In the genomic region with DNA sequence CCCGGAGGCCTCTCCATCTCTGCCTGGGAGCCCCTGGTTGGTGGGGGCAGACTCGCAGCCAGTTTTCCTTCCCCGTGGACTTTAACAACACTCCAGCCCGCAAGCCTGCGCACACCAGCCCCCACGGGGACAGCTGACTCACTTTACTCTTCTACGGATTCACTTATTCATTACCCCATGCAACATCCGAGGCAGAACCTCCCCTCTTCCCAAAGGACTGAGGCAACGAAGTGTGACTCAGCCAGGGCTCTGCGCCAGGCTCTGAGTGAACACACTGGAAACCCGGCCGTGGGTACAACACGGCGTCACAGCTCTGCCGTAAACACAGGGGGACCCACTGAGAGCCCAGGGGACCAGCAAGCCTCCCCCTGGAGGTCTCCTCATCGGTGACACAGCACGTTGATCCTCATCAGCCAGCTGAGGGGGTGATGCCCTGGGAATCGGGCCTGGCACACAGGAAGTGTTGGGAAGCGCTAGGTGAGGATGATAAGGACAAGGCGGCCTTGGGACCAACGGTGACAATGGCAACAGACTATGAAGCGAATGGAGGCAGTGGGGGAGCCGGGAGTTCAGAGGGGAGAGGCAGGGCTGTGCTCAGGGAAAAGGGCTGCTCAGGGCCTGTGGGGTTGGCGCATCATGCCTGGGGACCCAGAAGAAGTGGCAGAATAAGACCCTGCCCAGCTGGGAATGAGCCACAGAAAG, we compare ENCODE assay signal across 8 cellular contexts. TPM values are rescaled to one million over a fixed set of nuclear protein-coding genes. Genes with fewer than 3 reads are reported as not detected.
DNase-seq lines count a peak whose midpoint lies in the region; ATAC-seq and TF ChIP-seq lines count a peak whose summit lies in the region.

No MANE protein-coding gene starts in this region.

- H3K9me3 Mint-ChIP-seq in central memory CD8-positive, alpha-beta T cell: no peaks in the 10 kb centered on the region

- H3K27ac ChIP-seq in substantia nigra (ENCODE audit: low read depth, low read length, poor library complexity, severe bottlenecking): peak overlapping the region; percentile 2

- peaks cover 19% of the 10 kb centered on the region for H3K36me3 Mint-ChIP-seq in central memory CD8-positive, alpha-beta T cell (ENCODE audit: insufficient read depth)

- ATAC-seq in SK-N-SH treated with all-trans-retinoic acid at 6 μM for 48 hours: peak; percentile 84
- no peak for ATAC-seq in central memory CD8-positive, alpha-beta T cell (replicated peaks; ENCODE audit: extremely low read depth, poor library complexity, severe bottlenecking)
- no peak for ATAC-seq in GM18505 (IDR thresholded peaks at IDR 0.05; ENCODE audit: unreplicated experiment)

- DNase-seq in DMS79 (lab: John Stamatoyannopoulos, UW) (peak; percentile 20), DMS79 treated with DMSO at 0.1 percent for 48 hours (lab: John Stamatoyannopoulos, UW) (no peak), lung microvascular endothelial cell (ENCODE audit: low read depth in 2 of 2) (peak; percentile 87 to 94), substantia nigra (lab: John Stamatoyannopoulos, UW) (peak in 31 of 49 donors; percentile 13 to 87 (median 48)), NCI-H1417 (lab: John Stamatoyannopoulos, UW) (no peak)
- DNase-seq in central memory CD8-positive, alpha-beta T cell (ENCODE audit: low spot score in 2 of 2): no peak

- H3K27ac Mint-ChIP-seq in central memory CD8-positive, alpha-beta T cell (ENCODE audit: low read depth): peak overlapping the region; percentile 95

- H3K4me3 Mint-ChIP-seq in central memory CD8-positive, alpha-beta T cell: peak overlapping the region; percentile 75

- no peaks in the 10 kb centered on the region for H3K27me3 Mint-ChIP-seq in central memory CD8-positive, alpha-beta T cell

- TF ChIP-seq POLR2A in GM18505 (IDR thresholded peaks at IDR 0.05; ENCODE audit: borderline replicate concordance, extremely low read depth, insufficient read depth, insufficient read length): no peak

- peaks cover 83% of the 10 kb centered on the region for H3K4me1 Mint-ChIP-seq in central memory CD8-positive, alpha-beta T cell

TF ChIP-seq in SK-N-SH treated with all-trans-retinoic acid at 6 μM for 48 hours, 23 proteins besides CTCF, POLR2A, EP300 and RAD21:
- TF ChIP-seq TOX (CRISPR knock-in tag; IDR thresholded peaks at IDR 0.05; ENCODE audit: borderline replicate concordance) (no peak), ZC3H10 (CRISPR knock-in tag; IDR thresholded peaks at IDR 0.05) (no peak), RARB (CRISPR knock-in tag; IDR thresholded peaks at IDR 0.05) (no peak), OSR1 (CRISPR knock-in tag; IDR thresholded peaks at IDR 0.05) (no peak), ZFP3 (CRISPR knock-in tag; IDR thresholded peaks at IDR 0.05) (0 out of 2 replicates have a peak, but pooled peaks have one; percentile 25), ISL1 (CRISPR knock-in tag; IDR thresholded peaks at IDR 0.05) (no peak), TCF4 (CRISPR knock-in tag; IDR thresholded peaks at IDR 0.05; ENCODE audit: borderline replicate concordance) (no peak), ESRRG (CRISPR knock-in tag; IDR thresholded peaks at IDR 0.05) (no peak), BACH2 (CRISPR knock-in tag; IDR thresholded peaks at IDR 0.05; ENCODE audit: borderline replicate concordance) (no peak), ZFP30 (CRISPR knock-in tag; IDR thresholded peaks at IDR 0.05) (no peak), CSDC2 (CRISPR knock-in tag; IDR thresholded peaks at IDR 0.05) (0 out of 2 replicates have a peak, but pooled peaks have one; percentile 19), ZNF565 (CRISPR knock-in tag; conservative IDR thresholded peaks at IDR 0.05; ENCODE audit: low read depth) (no peak)
- TF ChIP-seq, protein P1, sequence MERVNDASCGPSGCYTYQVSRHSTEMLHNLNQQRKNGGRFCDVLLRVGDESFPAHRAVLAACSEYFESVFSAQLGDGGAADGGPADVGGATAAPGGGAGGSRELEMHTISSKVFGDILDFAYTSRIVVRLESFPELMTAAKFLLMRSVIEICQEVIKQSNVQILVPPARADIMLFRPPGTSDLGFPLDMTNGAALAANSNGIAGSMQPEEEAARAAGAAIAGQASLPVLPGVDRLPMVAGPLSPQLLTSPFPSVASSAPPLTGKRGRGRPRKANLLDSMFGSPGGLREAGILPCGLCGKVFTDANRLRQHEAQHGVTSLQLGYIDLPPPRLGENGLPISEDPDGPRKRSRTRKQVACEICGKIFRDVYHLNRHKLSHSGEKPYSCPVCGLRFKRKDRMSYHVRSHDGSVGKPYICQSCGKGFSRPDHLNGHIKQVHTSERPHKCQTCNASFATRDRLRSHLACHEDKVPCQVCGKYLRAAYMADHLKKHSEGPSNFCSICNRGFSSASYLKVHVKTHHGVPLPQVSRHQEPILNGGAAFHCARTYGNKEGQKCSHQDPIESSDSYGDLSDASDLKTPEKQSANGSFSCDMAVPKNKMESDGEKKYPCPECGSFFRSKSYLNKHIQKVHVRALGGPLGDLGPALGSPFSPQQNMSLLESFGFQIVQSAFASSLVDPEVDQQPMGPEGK (CRISPR knock-in tag; IDR thresholded peaks at IDR 0.05; ENCODE audit: borderline replicate concordance): no peak
- TF ChIP-seq, protein P2, sequence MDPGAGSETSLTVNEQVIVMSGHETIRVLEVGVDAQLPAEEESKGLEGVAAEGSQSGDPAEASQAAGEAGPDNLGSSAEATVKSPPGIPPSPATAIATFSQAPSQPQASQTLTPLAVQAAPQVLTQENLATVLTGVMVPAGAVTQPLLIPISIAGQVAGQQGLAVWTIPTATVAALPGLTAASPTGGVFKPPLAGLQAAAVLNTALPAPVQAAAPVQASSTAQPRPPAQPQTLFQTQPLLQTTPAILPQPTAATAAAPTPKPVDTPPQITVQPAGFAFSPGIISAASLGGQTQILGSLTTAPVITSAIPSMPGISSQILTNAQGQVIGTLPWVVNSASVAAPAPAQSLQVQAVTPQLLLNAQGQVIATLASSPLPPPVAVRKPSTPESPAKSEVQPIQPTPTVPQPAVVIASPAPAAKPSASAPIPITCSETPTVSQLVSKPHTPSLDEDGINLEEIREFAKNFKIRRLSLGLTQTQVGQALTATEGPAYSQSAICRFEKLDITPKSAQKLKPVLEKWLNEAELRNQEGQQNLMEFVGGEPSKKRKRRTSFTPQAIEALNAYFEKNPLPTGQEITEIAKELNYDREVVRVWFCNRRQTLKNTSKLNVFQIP (CRISPR knock-in tag; IDR thresholded peaks at IDR 0.05; ENCODE audit: borderline replicate concordance, low read depth): no peak
- TF ChIP-seq, protein P3, sequence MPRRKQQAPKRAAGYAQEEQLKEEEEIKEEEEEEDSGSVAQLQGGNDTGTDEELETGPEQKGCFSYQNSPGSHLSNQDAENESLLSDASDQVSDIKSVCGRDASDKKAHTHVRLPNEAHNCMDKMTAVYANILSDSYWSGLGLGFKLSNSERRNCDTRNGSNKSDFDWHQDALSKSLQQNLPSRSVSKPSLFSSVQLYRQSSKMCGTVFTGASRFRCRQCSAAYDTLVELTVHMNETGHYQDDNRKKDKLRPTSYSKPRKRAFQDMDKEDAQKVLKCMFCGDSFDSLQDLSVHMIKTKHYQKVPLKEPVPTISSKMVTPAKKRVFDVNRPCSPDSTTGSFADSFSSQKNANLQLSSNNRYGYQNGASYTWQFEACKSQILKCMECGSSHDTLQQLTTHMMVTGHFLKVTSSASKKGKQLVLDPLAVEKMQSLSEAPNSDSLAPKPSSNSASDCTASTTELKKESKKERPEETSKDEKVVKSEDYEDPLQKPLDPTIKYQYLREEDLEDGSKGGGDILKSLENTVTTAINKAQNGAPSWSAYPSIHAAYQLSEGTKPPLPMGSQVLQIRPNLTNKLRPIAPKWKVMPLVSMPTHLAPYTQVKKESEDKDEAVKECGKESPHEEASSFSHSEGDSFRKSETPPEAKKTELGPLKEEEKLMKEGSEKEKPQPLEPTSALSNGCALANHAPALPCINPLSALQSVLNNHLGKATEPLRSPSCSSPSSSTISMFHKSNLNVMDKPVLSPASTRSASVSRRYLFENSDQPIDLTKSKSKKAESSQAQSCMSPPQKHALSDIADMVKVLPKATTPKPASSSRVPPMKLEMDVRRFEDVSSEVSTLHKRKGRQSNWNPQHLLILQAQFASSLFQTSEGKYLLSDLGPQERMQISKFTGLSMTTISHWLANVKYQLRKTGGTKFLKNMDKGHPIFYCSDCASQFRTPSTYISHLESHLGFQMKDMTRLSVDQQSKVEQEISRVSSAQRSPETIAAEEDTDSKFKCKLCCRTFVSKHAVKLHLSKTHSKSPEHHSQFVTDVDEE (CRISPR knock-in tag; IDR thresholded peaks at IDR 0.05): no peak
- TF ChIP-seq, protein P4, sequence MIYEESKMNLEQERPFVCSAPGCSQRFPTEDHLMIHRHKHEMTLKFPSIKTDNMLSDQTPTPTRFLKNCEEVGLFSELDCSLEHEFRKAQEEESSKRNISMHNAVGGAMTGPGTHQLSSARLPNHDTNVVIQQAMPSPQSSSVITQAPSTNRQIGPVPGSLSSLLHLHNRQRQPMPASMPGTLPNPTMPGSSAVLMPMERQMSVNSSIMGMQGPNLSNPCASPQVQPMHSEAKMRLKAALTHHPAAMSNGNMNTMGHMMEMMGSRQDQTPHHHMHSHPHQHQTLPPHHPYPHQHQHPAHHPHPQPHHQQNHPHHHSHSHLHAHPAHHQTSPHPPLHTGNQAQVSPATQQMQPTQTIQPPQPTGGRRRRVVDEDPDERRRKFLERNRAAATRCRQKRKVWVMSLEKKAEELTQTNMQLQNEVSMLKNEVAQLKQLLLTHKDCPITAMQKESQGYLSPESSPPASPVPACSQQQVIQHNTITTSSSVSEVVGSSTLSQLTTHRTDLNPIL (CRISPR knock-in tag; IDR thresholded peaks at IDR 0.05; ENCODE audit: low read depth): no peak
- TF ChIP-seq, protein P5, sequence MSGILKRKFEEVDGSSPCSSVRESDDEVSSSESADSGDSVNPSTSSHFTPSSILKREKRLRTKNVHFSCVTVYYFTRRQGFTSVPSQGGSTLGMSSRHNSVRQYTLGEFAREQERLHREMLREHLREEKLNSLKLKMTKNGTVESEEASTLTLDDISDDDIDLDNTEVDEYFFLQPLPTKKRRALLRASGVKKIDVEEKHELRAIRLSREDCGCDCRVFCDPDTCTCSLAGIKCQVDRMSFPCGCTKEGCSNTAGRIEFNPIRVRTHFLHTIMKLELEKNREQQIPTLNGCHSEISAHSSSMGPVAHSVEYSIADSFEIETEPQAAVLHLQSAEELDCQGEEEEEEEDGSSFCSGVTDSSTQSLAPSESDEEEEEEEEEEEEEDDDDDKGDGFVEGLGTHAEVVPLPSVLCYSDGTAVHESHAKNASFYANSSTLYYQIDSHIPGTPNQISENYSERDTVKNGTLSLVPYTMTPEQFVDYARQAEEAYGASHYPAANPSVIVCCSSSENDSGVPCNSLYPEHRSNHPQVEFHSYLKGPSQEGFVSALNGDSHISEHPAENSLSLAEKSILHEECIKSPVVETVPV (CRISPR knock-in tag; IDR thresholded peaks at IDR 0.05): no peak
TF ChIP-seq in SK-N-SH treated with all-trans-retinoic acid at 6 μM for 48 hours: peak in this region for 2.

RNA-seq across cellular contexts. Expression of a gene that starts 14.6 kb away (rescaled TPM):
- 107 and 116 TPM in 2 replicates for total RNA-seq in lung microvascular endothelial cell

RNA-seq across cellular contexts. Expression of a gene that starts 45.0 kb away (rescaled TPM):
- total RNA-seq in lung microvascular endothelial cell: 33.1 and 49.8 TPM in 2 replicates

Comparison
In these comparisons a context has a peak if more than half of its experiments do, and no peak if none do; other contexts are left out.
1. DNase-seq: peak in DMS79 (single experiment), lung microvascular endothelial cell (2 of 2) and substantia nigra (31 of 49); none in DMS79 treated with DMSO at 0.1 percent for 48 hours (single experiment), central memory CD8-positive, alpha-beta T cell (0 of 2) and NCI-H1417 (0 of 3).